In the genomic region with DNA sequence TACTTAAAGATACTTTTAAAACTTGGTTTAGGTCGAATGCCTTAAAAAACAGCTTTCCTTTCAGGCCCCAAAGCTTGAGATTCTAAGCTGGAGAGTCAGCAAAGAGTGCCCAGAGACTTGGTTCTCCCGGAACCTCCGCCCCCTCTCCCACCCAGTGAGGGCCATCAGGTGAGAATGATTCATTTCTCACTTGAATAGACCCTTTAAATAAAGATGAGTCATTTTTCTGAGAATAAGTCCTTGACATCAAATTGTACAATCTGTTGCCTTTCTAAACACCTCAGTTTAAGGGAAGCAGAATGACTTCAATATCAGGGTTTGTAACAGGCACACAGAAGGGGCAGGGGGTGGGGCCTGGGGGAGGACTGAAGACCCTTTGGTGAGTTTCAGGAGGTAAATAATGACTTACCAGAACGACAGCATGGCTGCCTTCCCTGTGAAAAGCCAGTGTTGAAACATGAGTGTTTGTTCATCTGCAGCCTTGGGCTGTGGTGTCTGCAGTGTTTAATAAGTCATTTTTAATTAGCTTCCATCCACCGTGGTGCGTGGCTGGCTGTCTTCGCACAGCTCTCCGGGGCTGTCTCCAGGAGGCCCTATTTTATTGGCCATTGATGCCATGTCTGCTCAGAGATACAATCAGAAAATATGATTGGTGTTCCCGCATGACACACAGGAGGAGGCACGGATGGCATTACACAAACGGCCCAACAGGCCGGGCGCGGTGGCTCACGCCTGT, we compare ENCODE assay signal across 8 cellular contexts.
DNase-seq lines count a peak whose midpoint lies in the region; ATAC-seq and TF ChIP-seq lines count a peak whose summit lies in the region.

No MANE protein-coding gene starts in this region.

- H3K9me3 Mint-ChIP-seq in immature natural killer cell = no peaks in the 10 kb centered on the region

- BruUV-seq in OCI-LY7 (replicated peaks; lab: Mats Ljungman, UMichigan) = no TSS peak

- DNase-seq in GM13977 (ENCODE audit: low spot score) (peak; percentile 55), HAP-1 (ENCODE audit: low spot score in 2 of 2) (peak; percentile 20 to 36), RWPE1 (ENCODE audit: low spot score) (peak; percentile 60), immature natural killer cell (peak in 1 of 3 donors; percentile 42), colonic mucosa (no peak), SW 1271 (lab: John Stamatoyannopoulos, UW) (no peak), OCI-LY7 (ENCODE audit: low spot score) (no peak)

- ATAC-seq in HG03135 (IDR thresholded peaks at IDR 0.05; ENCODE audit: unreplicated experiment) = no peak

- no peaks in the 10 kb centered on the region for H3K79me2 ChIP-seq in OCI-LY7 (ENCODE audit: insufficient read depth, low read depth, low read length)

- H3K27me3 ChIP-seq in HAP-1 (ENCODE audit: low read depth) (no peaks in the 10 kb centered on the region), colonic mucosa (no peaks in the 10 kb centered on the region)

- H3K4me1 ChIP-seq in HAP-1 = peaks cover 10% of the 10 kb centered on the region; the same call in 1 of the 2 replicates
- no peaks in the 10 kb centered on the region for H3K4me1 ChIP-seq in colonic mucosa
- H3K4me1 ChIP-seq in OCI-LY7 (ENCODE audit: insufficient read depth, low read length, poor library complexity, severe bottlenecking) = no peaks in the 10 kb centered on the region

- H3K9me2 ChIP-seq in OCI-LY7 (ENCODE audit: insufficient read depth, low read length) = no peaks in the 10 kb centered on the region

- peak overlapping the region in 1 of 5 donors; percentile 60 for H3K4me3 Mint-ChIP-seq in immature natural killer cell

- POLR2A ChIA-PET in RWPE1 (lab: Yijun Ruan, JAX; ENCODE audit: low non-redundant PET) = no interaction called here
- POLR2A ChIA-PET in OCI-LY7 (lab: Charles Lee) = interaction anchor here (0.6 kb wide), 1 partner anchor 1616 kb away, joined by 6 read pairs; no protein-coding TSS in a partner anchor

- CTCF ChIA-PET in RWPE1 (lab: Yijun Ruan, JAX) (interaction anchor here (0.6 to 1.8 kb wide), 3 partner anchors 15 to 289 kb away, joined by 3 to 10 read pairs (median 3); no protein-coding TSS in a partner anchor), OCI-LY7 (lab: Charles Lee; ENCODE audit: unreplicated experiment) (interaction anchor here (0.6 kb wide), 1 partner anchor 198 kb away, joined by 3 read pairs; no protein-coding TSS in a partner anchor)

- H3K36me3 ChIP-seq in HAP-1 (replicated peaks) (no peaks in the 10 kb centered on the region), colonic mucosa (no peaks in the 10 kb centered on the region), OCI-LY7 (ENCODE audit: insufficient read depth, low read length) (no peaks in the 10 kb centered on the region)

- TF ChIP-seq CTCF in GM13977 (IDR thresholded peaks at IDR 0.05; ENCODE audit: extremely low read depth, insufficient read depth, missing control alignments) (no peak), RWPE1 (conservative IDR thresholded peaks at IDR 0.05; ENCODE audit: low read depth) (no peak), colonic mucosa (IDR thresholded peaks at IDR 0.05) (no peak), OCI-LY7 (conservative IDR thresholded peaks at IDR 0.05; ENCODE audit: low read length) (no peak)

- in situ Hi-C loops in GM13977 (cut with MboI; ENCODE audit: low pct_unique_long_range_greater_than_20kb, low sequenced_read_pairs, unreplicated experiment) = no loop called here
- in situ Hi-C loops in HAP-1 (cut with MboI; ENCODE audit: low sequenced_read_pairs) = no loop called here

- intact Hi-C loops in colonic mucosa (cut with DNase I) (loop anchor here (5.0 kb wide), 1 partner anchor 290 kb away; no protein-coding TSS in a partner anchor), OCI-LY7 (cut with micrococcal nuclease; ENCODE audit: unreplicated experiment) (loop anchor here (5.0 kb wide), 1 partner anchor 290 kb away; no protein-coding TSS in a partner anchor)

- H3K9me3 ChIP-seq in HAP-1 (no peaks in the 10 kb centered on the region), colonic mucosa (no peaks in the 10 kb centered on the region), OCI-LY7 (ENCODE audit: low read length) (no peaks in the 10 kb centered on the region)

- peaks cover 0 to 12% (median 12%) of the 10 kb centered on the region in 3 donors for H3K27me3 Mint-ChIP-seq in immature natural killer cell (ENCODE audit: low read depth in 3 of 3)

- peaks cover 6 to 7% of the 10 kb centered on the region in 2 donors for H3K4me1 Mint-ChIP-seq in immature natural killer cell

- no peak overlapping the region for H3K9ac ChIP-seq in colonic mucosa (ENCODE audit: low read depth in 2 of 2, low read length in 2 of 2)

- H2AFZ ChIP-seq in OCI-LY7 (ENCODE audit: low read length) = no peak overlapping the region

- H3K27ac Mint-ChIP-seq in immature natural killer cell = peak overlapping the region in 5 of 6 donors; percentile 35 to 89 (median 58)

- no peaks in the 10 kb centered on the region for H3K36me3 Mint-ChIP-seq in immature natural killer cell

- H3K27ac ChIP-seq in RWPE1 (no peak overlapping the region), colonic mucosa (no peak overlapping the region), OCI-LY7 (ENCODE audit: low read depth, low read length, poor library complexity, severe bottlenecking) (no peak overlapping the region)

- H3K4me3 ChIP-seq in HAP-1 (no peak overlapping the region), colonic mucosa (no peak overlapping the region), OCI-LY7 (ENCODE audit: low read depth, low read length, poor library complexity, severe bottlenecking) (no peak overlapping the region)

- H4K20me1 ChIP-seq in OCI-LY7 (ENCODE audit: insufficient read depth, low read length) = no peaks in the 10 kb centered on the region

- no peak overlapping the region for H3K4me2 ChIP-seq in OCI-LY7 (ENCODE audit: low read length)

Comparison
In these comparisons a context has a peak if more than half of its experiments do, and no peak if none do; other contexts are left out.
1. DNase-seq: peak in GM13977 (single experiment), HAP-1 (2 of 2) and RWPE1 (single experiment); none in colonic mucosa (single experiment), SW 1271 (0 of 2) and OCI-LY7 (single experiment).